8 cellular contexts compared by ENCODE assay signal in genomic region chr10:78974409-78975317, GRCh38.
A peak's percentile ranks its signal among the peaks of the same experiment; 100 is the strongest.
DNase-seq lines count a peak whose midpoint lies in the region; ATAC-seq and TF ChIP-seq lines count a peak whose summit lies in the region.

No MANE protein-coding gene starts in this region.

- H3K4me1 Mint-ChIP-seq in CD4-positive, alpha-beta memory T cell, result peaks cover 9 to 35% (median 17%) of the 10 kb centered on the region in 4 donors
- H3K4me1 Mint-ChIP-seq in HFFc6 (ENCODE audit: low read depth), result peaks cover 64% of the 10 kb centered on the region

- no peaks in the 10 kb centered on the region for H3K9me3 Mint-ChIP-seq in CD4-positive, alpha-beta memory T cell
- H3K9me3 Mint-ChIP-seq in HFFc6, result no peaks in the 10 kb centered on the region

- peak overlapping the region; percentile 2 to 47 for H3K4me3 ChIP-seq in CD4-positive, alpha-beta memory T cell (ENCODE audit: low read length in 2 of 2)
- H3K4me3 ChIP-seq in epithelial cell of esophagus (ENCODE audit: low read length), result peak overlapping the region; percentile 13
- peak overlapping the region; percentile 53 to 60 for H3K4me3 ChIP-seq in mucosa of rectum (ENCODE audit: low read length in 2 of 2)

- peak; percentile 82 for TF ChIP-seq CTCF in HFFc6 (IDR thresholded peaks at IDR 0.05)
- peak; percentile 72 for TF ChIP-seq CTCF in epithelial cell of esophagus (IDR thresholded peaks at IDR 0.05; ENCODE audit: insufficient read depth, low read depth, low read length, missing control alignments)

- H3K4me3 Mint-ChIP-seq in CD4-positive, alpha-beta memory T cell, result peak overlapping the region; percentile 88 to 97 (median 92)
- H3K4me3 Mint-ChIP-seq in HFFc6, result peak overlapping the region; percentile 89

- H3K27me3 Mint-ChIP-seq in CD4-positive, alpha-beta memory T cell, result no peaks in the 10 kb centered on the region
- H3K27me3 Mint-ChIP-seq in HFFc6 (ENCODE audit: insufficient read depth), result peaks cover 3% of the 10 kb centered on the region

- peaks cover 13% of the 10 kb centered on the region for H3K4me1 ChIP-seq in CD4-positive, alpha-beta memory T cell (ENCODE audit: insufficient read depth, low read length)
- peaks cover 17 to 19% of the 10 kb centered on the region in 2 donors for H3K4me1 ChIP-seq in mucosa of rectum (ENCODE audit: control insufficient read depth in 2 of 2, insufficient read depth in 2 of 2, low read length in 2 of 2)

- no peaks in the 10 kb centered on the region for H3K27me3 ChIP-seq in CD4-positive, alpha-beta memory T cell (ENCODE audit: insufficient read depth, low read length)
- no peaks in the 10 kb centered on the region for H3K27me3 ChIP-seq in mucosa of rectum (ENCODE audit: control insufficient read depth in 2 of 2, insufficient read depth in 2 of 2, low read length in 2 of 2)

- H3K9ac ChIP-seq in mucosa of rectum (ENCODE audit: low read depth in 1 of 2, low read length in 2 of 2), result peak overlapping the region; percentile 62 to 65

- peak overlapping the region; percentile 40 to 93 (median 91) for H3K27ac Mint-ChIP-seq in CD4-positive, alpha-beta memory T cell
- H3K27ac Mint-ChIP-seq in HFFc6, result peak overlapping the region; percentile 98

- no peak for ATAC-seq in GM18519 (IDR thresholded peaks at IDR 0.05; ENCODE audit: low FRiP score, unreplicated experiment)

- CTCF ChIA-PET in CD4-positive, alpha-beta memory T cell (lab: Charles Lee; ENCODE audit: partially characterized antibody), result interaction anchor here (0.6 to 1.6 kb wide), 26 partner anchors 8 to 954 kb away, joined by 3 to 14 read pairs (median 4); no protein-coding TSS in a partner anchor

- H3K27ac ChIP-seq in CD4-positive, alpha-beta memory T cell (ENCODE audit: low read depth, low read length), result no peak overlapping the region
- peak overlapping the region; percentile 70 to 77 for H3K27ac ChIP-seq in mucosa of rectum (ENCODE audit: low read depth in 2 of 2, low read length in 2 of 2)

- peak; percentile 13 to 79 (median 16) for DNase-seq in CD4-positive, alpha-beta memory T cell
- DNase-seq in HFFc6, result peak; percentile 86
- peak; percentile 84 for DNase-seq in NOMO-1 treated with DMSO at 0.1 percent for 48 hours (lab: John Stamatoyannopoulos, UW; ENCODE audit: unreplicated experiment)
- peak; percentile 70 for DNase-seq in activated CD8-positive, alpha-beta memory T cell treated with anti-CD3 and anti-CD28 coated beads, Interleukin-2, amount 50 U/mL, for 4 hours
- DNase-seq in epithelial cell of esophagus (ENCODE audit: low read depth), result peak; percentile 91
- peak; percentile 58 to 65 for DNase-seq in stimulated activated CD8-positive, alpha-beta memory T cell treated with anti-CD3 and anti-CD28 coated beads, Interleukin-4, amount 100 ng/mL, for 4 hours (ENCODE audit: low read depth in 2 of 2, low spot score in 1 of 2)

- POLR2A ChIA-PET in CD4-positive, alpha-beta memory T cell (lab: Charles Lee; ENCODE audit: partially characterized antibody), result interaction anchor here (0.6 to 5.2 kb wide), 5 partner anchors 68 to 92 kb away, joined by 3 to 72 read pairs (median 4); partner anchors contain the start of gene ZMIZ1

- intact Hi-C loops in CD4-positive, alpha-beta memory T cell (cut with micrococcal nuclease), result loop anchor here (1.0 to 2.0 kb wide), 2 partner anchors 220 to 671 kb away; no protein-coding TSS in a partner anchor

- no peaks in the 10 kb centered on the region for H3K36me3 ChIP-seq in CD4-positive, alpha-beta memory T cell (ENCODE audit: insufficient read depth, low read length)
- H3K36me3 ChIP-seq in mucosa of rectum (ENCODE audit: control insufficient read depth in 2 of 2, insufficient read depth in 2 of 2, low read length in 2 of 2), result no peaks in the 10 kb centered on the region

- H3K36me3 Mint-ChIP-seq in CD4-positive, alpha-beta memory T cell, result peaks cover 0 to 4% of the 10 kb centered on the region in 2 donors
- no peaks in the 10 kb centered on the region for H3K36me3 Mint-ChIP-seq in HFFc6 (ENCODE audit: low read depth)

- no peaks in the 10 kb centered on the region for H3K9me3 ChIP-seq in CD4-positive, alpha-beta memory T cell (ENCODE audit: control insufficient read depth in 1 of 2, low read length in 2 of 2)
- H3K9me3 ChIP-seq in mucosa of rectum (ENCODE audit: control insufficient read depth in 2 of 2, low read length in 2 of 2), result no peaks in the 10 kb centered on the region

Comparison
In these comparisons a context has a peak if more than half of its experiments do, and no peak if none do; other contexts are left out.
1. DNase-seq: peak in every context shown above with its lines; median percentile 91 in epithelial cell of esophagus; 86 in HFFc6; 84 in NOMO-1 treated with DMSO at 0.1 percent for 48 hours; 70 in activated CD8-positive, alpha-beta memory T cell treated with anti-CD3 and anti-CD28 coated beads, Interleukin-2, amount 50 U/mL, for 4 hours; 62 in stimulated activated CD8-positive, alpha-beta memory T cell treated with anti-CD3 and anti-CD28 coated beads, Interleukin-4, amount 100 ng/mL, for 4 hours; 16 in CD4-positive, alpha-beta memory T cell.